8 cellular contexts compared by ENCODE assay signal in genomic region chr6:149454405-149454848, GRCh38. TPM values are rescaled to one million over a fixed set of nuclear protein-coding genes. Genes with fewer than 3 reads are reported as not detected.
A peak's percentile ranks its signal among the peaks of the same experiment; 100 is the strongest.
DNase-seq lines count a peak whose midpoint lies in the region; TF ChIP-seq lines count a peak whose summit lies in the region.

No MANE protein-coding gene starts in this region.

- DNase-seq in AG09309 (ENCODE audit: low read depth) (peak; percentile 68), NCI-H2196 treated with DMSO at 0.1 percent for 48 hours (lab: John Stamatoyannopoulos, UW; ENCODE audit: unreplicated experiment) (peak; percentile 94), dermis blood vessel endothelial cell (peak; percentile 60), middle frontal gyrus (ENCODE audit: extremely low spot score, low spot score) (peak; percentile 52), D341Med (ENCODE audit: low spot score) (no peak)
- DNase-seq in activated CD4-positive, CD25-positive, alpha-beta regulatory T cell (lab: John Stamatoyannopoulos, UW), result no peak
- no peak for DNase-seq in stimulated activated CD4-positive, alpha-beta T cell treated with anti-CD3 and anti-CD28 coated beads, Interleukin-4, amount 100 ng/mL, for 24 hours
- DNase-seq in CD4-positive, alpha-beta memory T cell, result no peak

- H3K27ac Mint-ChIP-seq in CD4-positive, alpha-beta memory T cell, result peak overlapping the region in 1 of 7 donors; percentile 71

- CTCF ChIA-PET in CD4-positive, alpha-beta memory T cell (lab: Charles Lee; ENCODE audit: partially characterized antibody), result interaction anchor here (1.4 to 2.8 kb wide), 2 partner anchors 63 to 426 kb away, joined by 3 to 11 read pairs; no protein-coding TSS in a partner anchor

- H3K4me1 ChIP-seq in CD4-positive, alpha-beta memory T cell (ENCODE audit: insufficient read depth, low read length), result no peaks in the 10 kb centered on the region

- TF ChIP-seq CTCF in AG09309 (IDR thresholded peaks at IDR 0.05; ENCODE audit: control insufficient read depth, insufficient read depth, low read depth, low read length, missing control alignments), result no peak

- H3K27ac ChIP-seq in CD4-positive, alpha-beta memory T cell (ENCODE audit: low read depth, low read length), result no peak overlapping the region

- H3K36me3 ChIP-seq in CD4-positive, alpha-beta memory T cell (ENCODE audit: insufficient read depth, low read length), result peaks cover 59% of the 10 kb centered on the region

- no peaks in the 10 kb centered on the region for H3K27me3 ChIP-seq in CD4-positive, alpha-beta memory T cell (ENCODE audit: insufficient read depth, low read length)

- no peaks in the 10 kb centered on the region for H3K27me3 Mint-ChIP-seq in CD4-positive, alpha-beta memory T cell

- H3K4me3 ChIP-seq in AG09309 (ENCODE audit: control insufficient read depth, low read depth, low read length), result no peak overlapping the region
- H3K4me3 ChIP-seq in CD4-positive, alpha-beta memory T cell (ENCODE audit: low read length in 2 of 2), result no peak overlapping the region

- no peaks in the 10 kb centered on the region for H3K9me3 ChIP-seq in CD4-positive, alpha-beta memory T cell (ENCODE audit: control insufficient read depth in 1 of 2, low read length in 2 of 2)

- H3K9me3 Mint-ChIP-seq in CD4-positive, alpha-beta memory T cell, result no peaks in the 10 kb centered on the region

- intact Hi-C loops in CD4-positive, alpha-beta memory T cell (cut with micrococcal nuclease), result no loop called here

- peaks cover 7 to 18% (median 12%) of the 10 kb centered on the region in 4 donors for H3K4me1 Mint-ChIP-seq in CD4-positive, alpha-beta memory T cell

- POLR2A ChIA-PET in CD4-positive, alpha-beta memory T cell (lab: Charles Lee; ENCODE audit: partially characterized antibody), result interaction anchor here (0.8 to 1.5 kb wide), 2 partner anchors 26 to 41 kb away, joined by 3 read pairs; no protein-coding TSS in a partner anchor

- peaks cover 50 to 65% of the 10 kb centered on the region in 2 donors for H3K36me3 Mint-ChIP-seq in CD4-positive, alpha-beta memory T cell

- H3K4me3 Mint-ChIP-seq in CD4-positive, alpha-beta memory T cell, result no peak overlapping the region

RNA-seq across cellular contexts. Expression of gene ZC3H12D, which starts 30.4 kb away (rescaled TPM):
- 0.17 and 0.23 TPM in 2 replicates for total RNA-seq in dermis blood vessel endothelial cell
- total RNA-seq in CD4-positive, alpha-beta memory T cell, result 100 to 1,000 TPM in 1 of 2 experiments, 10 to 100 TPM in 1; 91.5 to 106 TPM
- polyA plus RNA-seq in CD4-positive, alpha-beta memory T cell, result 1 to 10 TPM; 3.1 to 9.8 TPM

RNA-seq across cellular contexts. Expression of gene SUMO4, which starts 54.4 kb away (rescaled TPM):
- 1.0 and 1.3 TPM in 2 replicates for total RNA-seq in dermis blood vessel endothelial cell
- 10 to 100 TPM in 1 of 2 experiments, 1 to 10 TPM in 1; 6.8 to 10.0 TPM for total RNA-seq in CD4-positive, alpha-beta memory T cell
- 1 to 10 TPM in 1 of 2 donors, not detected in 1; 2.2 TPM for polyA plus RNA-seq in CD4-positive, alpha-beta memory T cell

Comparison
In these comparisons a context has a peak if more than half of its experiments do, and no peak if none do; other contexts are left out.
1. DNase-seq: peak in AG09309 (single experiment), NCI-H2196 treated with DMSO at 0.1 percent for 48 hours (single experiment), dermis blood vessel endothelial cell (single experiment) and middle frontal gyrus (single experiment); none in D341Med (single experiment), activated CD4-positive, CD25-positive, alpha-beta regulatory T cell (0 of 4), stimulated activated CD4-positive, alpha-beta T cell treated with anti-CD3 and anti-CD28 coated beads, Interleukin-4, amount 100 ng/mL, for 24 hours (single experiment) and CD4-positive, alpha-beta memory T cell (0 of 5).
2. RNA of gene ZC3H12D, which starts 30.4 kb away (total RNA-seq): 91.5 to 106 TPM in CD4-positive, alpha-beta memory T cell; 0.17 to 0.23 TPM in dermis blood vessel endothelial cell; every median in the first group is over 10 times any median in the second.